8 cellular contexts compared by ENCODE assay signal in the genomic region with DNA sequence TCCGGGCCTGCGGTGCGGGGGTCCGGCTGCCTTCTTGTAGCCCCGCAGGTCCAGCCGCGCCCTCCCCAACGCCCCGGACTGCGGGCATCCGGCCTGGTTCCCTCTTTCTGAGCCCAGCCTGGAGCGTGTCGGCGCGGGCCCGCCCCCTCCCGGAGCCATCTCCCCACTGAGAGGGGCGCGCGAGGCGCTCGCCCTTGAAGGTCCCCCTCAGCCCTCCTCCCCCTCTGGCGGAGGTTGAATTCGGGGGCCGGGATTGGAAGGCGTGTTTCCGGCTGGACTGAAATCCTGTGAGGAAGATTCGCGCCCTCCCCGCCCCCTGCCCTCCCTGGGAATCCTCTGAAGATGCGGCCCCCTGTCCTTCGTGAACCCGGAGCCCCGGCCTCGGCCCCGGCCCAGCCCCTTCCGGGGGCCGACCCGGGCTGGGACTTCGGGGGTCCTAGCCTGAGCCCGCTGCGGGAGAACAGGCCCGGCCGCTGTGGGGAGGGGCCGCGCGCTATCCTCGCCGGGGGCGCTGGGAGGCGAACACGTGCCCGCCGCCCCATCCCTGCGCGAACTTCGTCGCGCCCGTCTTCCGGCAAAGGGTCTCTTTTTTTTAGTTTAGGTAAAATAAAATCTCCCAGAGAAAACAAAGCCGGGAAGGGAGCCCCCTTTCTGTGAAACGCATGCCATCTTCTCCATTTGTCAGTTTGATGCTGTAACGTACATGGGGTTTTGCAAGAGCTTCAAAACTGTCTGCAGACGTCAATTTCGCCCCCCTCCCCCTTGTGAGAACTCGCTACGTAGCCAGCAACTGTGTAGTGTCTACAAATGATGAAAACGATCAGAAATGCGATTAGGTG. TPM values are rescaled to one million over a fixed set of nuclear protein-coding genes. Genes with fewer than 3 reads are reported as not detected.
DNase-seq lines count a peak whose midpoint lies in the region; ATAC-seq and TF ChIP-seq lines count a peak whose summit lies in the region.

No MANE protein-coding gene starts in this region.

- H3K4me1 ChIP-seq in colonic mucosa: peaks cover 2% of the 10 kb centered on the region

- no peaks in the 10 kb centered on the region for H3K36me3 ChIP-seq in colonic mucosa

- TF ChIP-seq CTCF in colonic mucosa (IDR thresholded peaks at IDR 0.05): no peak

- no peaks in the 10 kb centered on the region for H3K27me3 ChIP-seq in colonic mucosa

- H3K27ac ChIP-seq in colonic mucosa: peak overlapping the region; percentile 99

- DNase-seq in NCI-H2081 (lab: John Stamatoyannopoulos, UW) (peak; percentile 51 to 58), NCI-H2081 treated with DMSO at 0.1 percent for 48 hours (lab: John Stamatoyannopoulos, UW) (no peak), NCI-H524 (lab: John Stamatoyannopoulos, UW) (peak; percentile 60 to 82), colonic mucosa (peak; percentile 75), left lobe of liver (ENCODE audit: low spot score) (peak; percentile 74)
- DNase-seq in activated CD4-positive, alpha-beta T cell treated with anti-CD3 and anti-CD28 coated beads for 48 hours: peak; percentile 83
- peak; percentile 71 to 79 for DNase-seq in stimulated activated CD4-positive, alpha-beta T cell treated with anti-CD3 and anti-CD28 coated beads, Interleukin-2, amount 100 ng/mL, for 24 hours

- H3K4me3 ChIP-seq in colonic mucosa: peak overlapping the region; percentile 93

- ATAC-seq in HG03064 (IDR thresholded peaks at IDR 0.05; ENCODE audit: low read depth, unreplicated experiment): peak; percentile 50
- peak; percentile 73 for ATAC-seq in left lobe of liver

- intact Hi-C loops in colonic mucosa (cut with DNase I): no loop called here

- H3K9me3 ChIP-seq in colonic mucosa: no peaks in the 10 kb centered on the region

- H3K9ac ChIP-seq in colonic mucosa (ENCODE audit: low read depth in 2 of 2, low read length in 2 of 2): peak overlapping the region; percentile 86 to 96

RNA-seq across cellular contexts. Expression of a gene that starts 0.6 kb away (rescaled TPM):
- total RNA-seq in colonic mucosa (100 to 1,000 TPM; 397 to 463 TPM), left lobe of liver (30.3 TPM)

RNA-seq across cellular contexts. Expression of a gene that starts 46.6 kb away (rescaled TPM):
- total RNA-seq in colonic mucosa (10 to 100 TPM; 17.7 to 19.1 TPM), left lobe of liver (11.1 TPM)

RNA-seq across cellular contexts. Expression of a gene that starts 47.0 kb away (rescaled TPM):
- total RNA-seq in colonic mucosa (10 to 100 TPM; 47.2 to 79.1 TPM), left lobe of liver (20.3 TPM)

Comparison
In these comparisons a context has a peak if more than half of its experiments do, and no peak if none do; other contexts are left out.
1. RNA of a gene that starts 0.6 kb away (total RNA-seq): 397 to 463 TPM in colonic mucosa; 30.3 TPM in left lobe of liver (single experiment); every median in the first group is over 10 times any median in the second.